11 cellular contexts compared by ENCODE assay signal in the genomic region with DNA sequence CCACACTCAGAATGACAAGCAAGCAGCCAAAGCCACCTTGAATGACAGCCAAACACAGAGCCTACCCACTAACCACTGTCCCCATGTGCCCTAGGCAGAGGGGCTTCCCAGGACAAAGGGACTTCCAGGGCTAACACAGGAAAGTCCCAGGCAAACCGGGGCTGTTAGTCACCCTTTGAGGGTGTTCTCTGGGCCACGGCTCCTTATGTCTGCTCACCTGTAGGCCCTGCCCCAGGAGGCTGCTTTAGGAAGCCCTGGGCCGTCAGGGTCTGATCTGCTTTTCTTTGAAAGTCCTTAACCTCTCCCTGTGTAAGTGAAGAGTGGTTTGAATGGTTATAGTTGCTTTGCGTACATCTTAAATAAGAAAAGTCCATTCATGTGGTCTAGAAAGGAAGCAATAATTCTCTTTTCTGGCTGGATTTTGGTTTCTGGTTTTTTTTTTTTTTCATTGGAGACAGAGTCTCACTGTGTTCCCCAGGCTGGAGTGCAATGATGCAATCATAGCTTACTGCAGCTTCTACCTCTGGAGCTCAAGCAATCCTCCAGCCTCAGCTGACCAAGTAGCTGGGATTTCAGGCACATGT.
A peak's percentile ranks its signal among the peaks of the same experiment; 100 is the strongest.
DNase-seq lines count a peak whose midpoint lies in the region; ATAC-seq and TF ChIP-seq lines count a peak whose summit lies in the region.
"Had no signal": no experiment of that assay in that cellular context is flagged by ENCODE, and none has a peak within 500 bp of the region (broad histone marks: within the 10 kb centered on the region; RNA-seq: fewer than 3 reads in every experiment).

No MANE protein-coding gene starts in this region.

- peak overlapping the region; percentile 70 for H4K91ac ChIP-seq in trophoblast cell (ENCODE audit: low read depth, low read length)

- H3K4me2 ChIP-seq in trophoblast cell (ENCODE audit: low read length) (no peak overlapping the region), mesendoderm (ENCODE audit: low read length) (no peak overlapping the region)

- H3K27ac ChIP-seq in WERI-Rb-1 (no peak overlapping the region), trophoblast cell (ENCODE audit: low read depth, low read length) (no peak overlapping the region), A673 (ENCODE audit: low read depth, low read length, poor library complexity, severe bottlenecking) (no peak overlapping the region), mesendoderm (ENCODE audit: low read depth, low read length) (no peak overlapping the region)
- H3K27ac ChIP-seq: 22Rv1, SK-N-MC had no signal

- no peak overlapping the region for H2AFZ ChIP-seq in trophoblast cell (ENCODE audit: insufficient read depth, low read length, poor library complexity)

- H3K4me3 ChIP-seq in WERI-Rb-1 (ENCODE audit: low read depth, low read length) (no peak overlapping the region), trophoblast cell (ENCODE audit: low read depth, low read length) (no peak overlapping the region), A673 (ENCODE audit: low read depth, low read length, poor library complexity, severe bottlenecking) (no peak overlapping the region), mesendoderm (ENCODE audit: low read length) (no peak overlapping the region)
- H3K4me3 ChIP-seq: SK-N-MC, upper lobe of left lung had no signal

- H3K36me3 ChIP-seq in WERI-Rb-1 (no peaks in the 10 kb centered on the region), trophoblast cell (ENCODE audit: control insufficient read depth in 1 of 2, insufficient read depth in 2 of 2, low read length in 2 of 2) (no peaks in the 10 kb centered on the region), A673 (ENCODE audit: insufficient read depth, low read length, poor library complexity, severe bottlenecking) (no peaks in the 10 kb centered on the region), mesendoderm (ENCODE audit: control insufficient read depth, insufficient read depth, low read length) (no peaks in the 10 kb centered on the region)
- H3K36me3 ChIP-seq: upper lobe of left lung had no signal

- no peaks in the 10 kb centered on the region for H3K27me3 ChIP-seq in WERI-Rb-1 (ENCODE audit: insufficient read depth, low read depth, severe bottlenecking)
- H3K27me3 ChIP-seq in trophoblast cell (ENCODE audit: insufficient read depth, low read length), result no peaks in the 10 kb centered on the region
- no peaks in the 10 kb centered on the region for H3K27me3 ChIP-seq in A673 (replicated peaks; ENCODE audit: insufficient read depth, low read depth, low read length, poor library complexity)
- no peaks in the 10 kb centered on the region for H3K27me3 ChIP-seq in mesendoderm (ENCODE audit: insufficient read depth, low read length, poor library complexity)
- H3K27me3 ChIP-seq: upper lobe of left lung had no signal

- POLR2A ChIA-PET in A673 (lab: Charles Lee; ENCODE audit: low non-redundant PET), result no interaction called here

- no peak overlapping the region for H3K14ac ChIP-seq in trophoblast cell (ENCODE audit: low read length)

- peaks cover 20% of the 10 kb centered on the region for H3K79me1 ChIP-seq in trophoblast cell (ENCODE audit: low read length)
- H3K79me1 ChIP-seq in mesendoderm (ENCODE audit: low read length), result no peaks in the 10 kb centered on the region

- no peaks in the 10 kb centered on the region for H3K9me3 ChIP-seq in WERI-Rb-1 (ENCODE audit: severe bottlenecking)
- no peaks in the 10 kb centered on the region for H3K9me3 ChIP-seq in trophoblast cell (ENCODE audit: insufficient read depth, low read depth, low read length)
- H3K9me3 ChIP-seq in A673 (ENCODE audit: low read depth, low read length, poor library complexity, severe bottlenecking), result no peaks in the 10 kb centered on the region
- H3K9me3 ChIP-seq: upper lobe of left lung had no signal

- WGBS in trophoblast cell (ENCODE audit: extremely low coverage, insufficient coverage, insufficient read length), result no CpG with 5 or more reads among the region's 4 CpGs
- WGBS in mesendoderm (ENCODE audit: extremely low coverage, insufficient coverage, low lambda C conversion rate), result no CpG with 5 or more reads among the region's 4 CpGs

- intact Hi-C loops in A673 (cut with micrococcal nuclease; ENCODE audit: unreplicated experiment), result no loop called here

- peak overlapping the region; percentile 81 for H2BK12ac ChIP-seq in trophoblast cell (ENCODE audit: low read length)

- H4K5ac ChIP-seq in mesendoderm (ENCODE audit: low read length), result no peak overlapping the region

- H3K23ac ChIP-seq in trophoblast cell (ENCODE audit: low read length), result no peak overlapping the region
- H3K23ac ChIP-seq in mesendoderm (ENCODE audit: low read length), result no peak overlapping the region

- H2BK120ac ChIP-seq in trophoblast cell (ENCODE audit: insufficient read depth, low read length, poor library complexity), result no peak overlapping the region
- H2BK120ac ChIP-seq in mesendoderm (ENCODE audit: low read depth, low read length), result no peak overlapping the region

- DNase-seq in DMS53 (lab: John Stamatoyannopoulos, UW) (peak; percentile 10), DMS53 treated with DMSO at 0.1 percent for 48 hours (lab: John Stamatoyannopoulos, UW; ENCODE audit: unreplicated experiment) (no peak), WERI-Rb-1 (peak; percentile 80), trophoblast cell (no peak), C1 segment of cervical spinal cord (lab: John Stamatoyannopoulos, UW) (no peak), A673 (ENCODE audit: low spot score) (no peak), mesendoderm (no peak)

- peak; percentile 85 for ATAC-seq in HG02642 (IDR thresholded peaks at IDR 0.05; ENCODE audit: poor library complexity, unreplicated experiment)

- no TSS peak for BruUV-seq in A673 (replicated peaks; lab: Mats Ljungman, UMichigan)

- H2AK5ac ChIP-seq in trophoblast cell (ENCODE audit: low read length) (peak overlapping the region; percentile 71), mesendoderm (ENCODE audit: low read length) (no peak overlapping the region)

- H3K4me1 ChIP-seq in trophoblast cell (ENCODE audit: control insufficient read depth in 1 of 2, insufficient read depth in 2 of 2, low read length in 2 of 2) (peaks cover 16 to 25% of the 10 kb centered on the region in 2 experiments), A673 (ENCODE audit: insufficient read depth, low read length, poor library complexity, severe bottlenecking) (no peaks in the 10 kb centered on the region), mesendoderm (ENCODE audit: control insufficient read depth, low read depth, low read length) (no peaks in the 10 kb centered on the region)

- H3K4ac ChIP-seq in trophoblast cell (ENCODE audit: low read depth, low read length) (no peak overlapping the region), mesendoderm (ENCODE audit: low read depth, low read length) (no peak overlapping the region)

- H3K18ac ChIP-seq in trophoblast cell (ENCODE audit: low read length) (peak overlapping the region; percentile 7), mesendoderm (ENCODE audit: low read length) (no peak overlapping the region)

- no peak overlapping the region for H2BK15ac ChIP-seq in mesendoderm (replicated peaks; ENCODE audit: low read depth)

- no peak overlapping the region for H4K12ac ChIP-seq in trophoblast cell (ENCODE audit: low read depth, low read length)

- no peak overlapping the region for H3K56ac ChIP-seq in mesendoderm (ENCODE audit: low read length)

- no peak overlapping the region for H3K9ac ChIP-seq in trophoblast cell (ENCODE audit: low read length)
- H3K9ac ChIP-seq in mesendoderm (ENCODE audit: low read length), result no peak overlapping the region

- CTCF ChIA-PET in A673 (lab: Charles Lee), result no interaction called here

- no peak for TF ChIP-seq CTCF in WERI-Rb-1 (IDR thresholded peaks at IDR 0.05; ENCODE audit: low read depth, low read length)
- TF ChIP-seq CTCF in A673 (conservative IDR thresholded peaks at IDR 0.05; ENCODE audit: low read depth, low read length), result no peak

- peak overlapping the region; percentile 5 for H2BK5ac ChIP-seq in trophoblast cell (ENCODE audit: low read depth, low read length, poor library complexity)
- no peak overlapping the region for H2BK5ac ChIP-seq in mesendoderm (ENCODE audit: low read length)

- H3K79me2 ChIP-seq in trophoblast cell (ENCODE audit: control insufficient read depth, insufficient read depth, low read length, poor library complexity), result no peaks in the 10 kb centered on the region
- H3K79me2 ChIP-seq in mesendoderm (ENCODE audit: control insufficient read depth, insufficient read depth, low read length), result no peaks in the 10 kb centered on the region

- H4K8ac ChIP-seq in trophoblast cell (ENCODE audit: low read depth, low read length) (no peak overlapping the region), mesendoderm (ENCODE audit: low read depth, low read length) (no peak overlapping the region)

Comparison
In these comparisons a context has a peak if more than half of its experiments do, and no peak if none do; other contexts are left out.
1. DNase-seq: peak in DMS53 (single experiment) and WERI-Rb-1 (single experiment); none in DMS53 treated with DMSO at 0.1 percent for 48 hours (single experiment), trophoblast cell (0 of 2), C1 segment of cervical spinal cord (0 of 14), A673 (single experiment) and mesendoderm (single experiment).